In the genomic region with DNA sequence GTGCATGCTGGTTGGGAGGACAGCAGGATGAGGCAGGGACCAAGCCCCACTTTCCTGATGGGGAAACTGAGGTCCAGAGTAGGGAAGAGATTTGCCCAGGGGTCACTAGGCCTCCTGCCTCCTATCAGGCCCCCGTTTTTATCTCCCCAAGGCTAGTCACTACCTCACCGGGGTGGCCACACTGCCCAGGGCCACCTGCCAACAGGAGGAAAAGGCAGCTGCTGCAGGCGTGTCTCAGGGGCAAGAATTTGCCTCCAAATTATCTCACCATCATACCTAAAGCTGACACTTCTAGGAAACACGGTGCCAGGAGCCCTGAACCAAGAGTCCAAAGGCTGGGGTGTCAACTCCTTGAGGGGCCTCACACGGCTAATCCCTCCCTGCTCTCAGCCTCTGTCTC, we compare ENCODE assay signal across 10 cellular contexts. TPM values are rescaled to one million over a fixed set of nuclear protein-coding genes. Genes with fewer than 3 reads are reported as not detected.
"Had no signal": no experiment of that assay in that cellular context is flagged by ENCODE, and none has a peak within 500 bp of the region (broad histone marks: within the 10 kb centered on the region; RNA-seq: fewer than 3 reads in every experiment).

No MANE protein-coding gene starts in this region.

- H3K9me3 ChIP-seq: adrenal gland, body of pancreas, heart left ventricle, right atrium auricular region, thoracic aorta, uterus had no signal

- H3K4me1 ChIP-seq: adrenal gland, heart left ventricle, right atrium auricular region, uterus had no signal

- H3K36me3 ChIP-seq: cardiac muscle cell, right atrium auricular region, thoracic aorta, uterus had no signal

- H3K4me3 ChIP-seq: adrenal gland, body of pancreas, cardiac muscle cell, heart left ventricle, right atrium auricular region, thoracic aorta, uterus had no signal

- H3K27me3 ChIP-seq: adrenal gland, body of pancreas, cardiac muscle cell, heart left ventricle, right atrium auricular region, uterus had no signal

- H3K27ac ChIP-seq: adrenal gland, body of pancreas, cardiac muscle cell, heart left ventricle, right atrium auricular region, thoracic aorta, uterus, VCaP had no signal

- DNase-seq: cortex of kidney had no signal

RNA-seq across cellular contexts. Expression of a gene that starts 59.7 kb away (rescaled TPM):
- polyA plus RNA-seq: naive thymus-derived CD8-positive, alpha-beta T cell had no signal
